Comparison of ENCODE assay signal across 26 cellular contexts in genomic region chr2:171143670-171144062, GRCh38.
"Had no signal": no experiment of that assay in that cellular context is flagged by ENCODE, and none has a peak within 500 bp of the region (broad histone marks: within the 10 kb centered on the region; RNA-seq: fewer than 3 reads in every experiment).

No MANE protein-coding gene starts in this region.

- H3K4me1 ChIP-seq: uterus had no signal

- H3K27ac ChIP-seq: coronary artery, epithelial cell of prostate, gastroesophageal sphincter, left ventricle myocardium inferior, VCaP had no signal

- H3K4me3 ChIP-seq: coronary artery, gastroesophageal sphincter, left ventricle myocardium inferior, testis, uterus had no signal

- H3K4me3 Mint-ChIP-seq: activated CD4-positive, alpha-beta T cell treated with anti-CD3 and anti-CD28 coated beads, Interleukin-2, amount 10 ng/mL, durations not matched to agents 24 days and 14 days; activated CD8-positive, alpha-beta T cell treated with anti-CD3 and anti-CD28 coated beads, Interleukin-2, amount 10 ng/mL, durations not matched to agents 7 days and 5 days; activated naive CD8-positive, alpha-beta T cell treated with anti-CD3 and anti-CD28 coated beads, Interleukin-2, amount 10 ng/mL, durations not matched to agents 7 days and 5 days; stimulated activated naive B cell treated with anti-CD40 and anti-IgM and Interleukin-4, amounts not matched to agents 10 μg/mL and 1 μg/mL and 100 μg/mL, for 72 hours had no signal

- H3K27me3 ChIP-seq: gastroesophageal sphincter, testis, uterus had no signal

- H3K27ac Mint-ChIP-seq: activated CD4-positive, alpha-beta T cell treated with anti-CD3 and anti-CD28 coated beads, Interleukin-2, amount 10 ng/mL, durations not matched to agents 24 days and 14 days; activated CD8-positive, alpha-beta T cell treated with anti-CD3 and anti-CD28 coated beads, Interleukin-2, amount 10 ng/mL, durations not matched to agents 7 days and 5 days; activated naive CD8-positive, alpha-beta T cell treated with anti-CD3 and anti-CD28 coated beads, Interleukin-2, amount 10 ng/mL, durations not matched to agents 7 days and 5 days; stimulated activated naive B cell treated with anti-CD40 and anti-IgM and Interleukin-4, amounts not matched to agents 10 μg/mL and 1 μg/mL and 100 μg/mL, for 72 hours had no signal

- H3K9me3 Mint-ChIP-seq: activated CD4-positive, alpha-beta T cell treated with anti-CD3 and anti-CD28 coated beads, Interleukin-2, amount 10 ng/mL, durations not matched to agents 24 days and 14 days; activated naive CD8-positive, alpha-beta T cell treated with anti-CD3 and anti-CD28 coated beads, Interleukin-2, amount 10 ng/mL, durations not matched to agents 7 days and 5 days; stimulated activated naive B cell treated with anti-CD40 and anti-IgM and Interleukin-4, amounts not matched to agents 10 μg/mL and 1 μg/mL and 100 μg/mL, for 72 hours had no signal

- ATAC-seq: activated CD4-positive, CD25-positive, alpha-beta regulatory T cell treated with anti-CD3 and anti-CD28 coated beads, Interleukin-2, amount 50 U/mL, for 24 hours; activated CD8-positive, alpha-beta T cell treated with anti-CD3 and anti-CD28 coated beads, Interleukin-2, amount 10 ng/mL, durations not matched to agents 7 days and 5 days; gastroesophageal sphincter; sciatic nerve; stimulated activated naive B cell treated with anti-CD40 and anti-IgM and Interleukin-4, amounts not matched to agents 10 μg/mL and 1 μg/mL and 100 μg/mL, for 72 hours had no signal

- DNase-seq: activated CD4-positive, alpha-beta T cell treated with anti-CD3 and anti-CD28 coated beads, Interleukin-2, amount 10 ng/mL, durations not matched to agents 24 days and 14 days; activated CD8-positive, alpha-beta T cell treated with anti-CD3 and anti-CD28 coated beads, Interleukin-2, amount 10 ng/mL, durations not matched to agents 7 days and 5 days; activated naive CD4-positive, alpha-beta T cell treated with Interleukin-2 at 50 U/mL for 16 hours; activated naive CD8-positive, alpha-beta T cell treated with anti-CD3 and anti-CD28 coated beads, Interleukin-2, amount 10 ng/mL, durations not matched to agents 7 days and 5 days; activated T-cell treated with anti-CD3 and anti-CD28 coated beads, Interleukin-2, amount 50 U/mL, for 1 hour; amygdala; cerebellar nuclear complex; head of caudate nucleus; hypothalamus; left ventricle myocardium inferior; mammary epithelial cell; nucleus accumbens; posterior cingulate gyrus; small intestine; stimulated activated CD4-positive, alpha-beta T cell treated with anti-CD3 and anti-CD28 coated beads, Interleukin-15, amount 100 ng/mL, for 24 hours; stimulated activated naive B cell treated with anti-CD40 and anti-IgM and Interleukin-4, amounts not matched to agents 10 μg/mL and 1 μg/mL and 100 μg/mL, for 72 hours; testis; trophoblast cell; uterus had no signal

- H3K36me3 ChIP-seq: gastroesophageal sphincter, left ventricle myocardium inferior, uterus had no signal

- H3K27me3 Mint-ChIP-seq: activated CD4-positive, alpha-beta T cell treated with anti-CD3 and anti-CD28 coated beads, Interleukin-2, amount 10 ng/mL, durations not matched to agents 24 days and 14 days; activated naive CD8-positive, alpha-beta T cell treated with anti-CD3 and anti-CD28 coated beads, Interleukin-2, amount 10 ng/mL, durations not matched to agents 7 days and 5 days; stimulated activated naive B cell treated with anti-CD40 and anti-IgM and Interleukin-4, amounts not matched to agents 10 μg/mL and 1 μg/mL and 100 μg/mL, for 72 hours had no signal

- H3K9me3 ChIP-seq: gastroesophageal sphincter, left ventricle myocardium inferior, testis, uterus had no signal

- FAIRE-seq: bronchial epithelial cell had no signal
